Comparison of ENCODE assay signal across 10 cellular contexts in the genomic region with DNA sequence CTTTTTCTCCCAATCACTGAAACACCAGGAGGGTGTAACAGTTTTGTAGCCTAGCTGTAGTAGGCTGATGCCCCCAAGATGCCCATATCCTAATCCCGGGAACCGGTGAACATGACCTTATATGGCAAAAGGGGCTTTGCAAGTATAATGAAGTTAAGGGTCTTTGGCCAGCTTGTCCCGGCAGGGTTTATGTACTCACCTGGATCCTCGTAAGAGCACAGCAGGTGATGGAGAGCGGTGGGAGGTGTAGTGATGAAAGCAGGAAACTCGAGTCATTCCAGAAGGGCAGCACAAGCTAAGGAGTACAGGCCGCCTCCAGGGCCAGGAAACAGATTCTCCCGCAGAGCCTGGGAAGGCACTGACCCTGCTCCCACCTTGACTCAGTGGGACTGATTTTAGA. TPM values are rescaled to one million over a fixed set of nuclear protein-coding genes. Genes with fewer than 3 reads are reported as not detected.
A peak's percentile ranks its signal among the peaks of the same experiment; 100 is the strongest.
DNase-seq lines count a peak whose midpoint lies in the region; ATAC-seq, FAIRE-seq and TF ChIP-seq lines count a peak whose summit lies in the region.
"Not testable (repeated sequence)": the region's sequence is repeated elsewhere in the genome, so short reads cannot be mapped to it uniquely, and the experiment has no call there.
"Had no signal": no experiment of that assay in that cellular context is flagged by ENCODE, and none has a peak within 500 bp of the region (broad histone marks: within the 10 kb centered on the region; RNA-seq: fewer than 3 reads in every experiment).

No MANE protein-coding gene starts in this region.

- H3K79me1 ChIP-seq in H1 (ENCODE audit: low read depth, low read length) = not testable (repeated sequence)

- not testable (repeated sequence) for H2BK120ac ChIP-seq in H1 (replicated peaks; ENCODE audit: low read depth, low read length)

- not testable (repeated sequence) for H3K4me1 ChIP-seq in CD4-positive, alpha-beta memory T cell (ENCODE audit: insufficient read depth, low read length)
- peaks cover 2 to 17% (median 9%) of the 10 kb centered on the region in 4 experiments for H3K4me1 ChIP-seq in H1 (replicated peaks in 1 of 4; ENCODE audit: control insufficient read depth in 3 of 4, insufficient read depth in 4 of 4, low read length in 3 of 4)

- POLR2A ChIA-PET in CD4-positive, alpha-beta memory T cell (lab: Charles Lee; ENCODE audit: partially characterized antibody) = not testable (repeated sequence)
- POLR2A ChIA-PET in WTC11 (lab: Charles Lee) (interaction anchor here (1.0 to 1.4 kb wide), 5 partner anchors 70 to 195 kb away, joined by 3 to 7 read pairs (median 6); a partner anchor contains a TSS), H1 (lab: Charles Lee; ENCODE audit: partially characterized antibody) (interaction anchor here (0.6 to 2.0 kb wide), 20 partner anchors 8 to 170 kb away, joined by 3 to 11 read pairs (median 3); a partner anchor contains a TSS)

- peak in 1 of 2 experiments; percentile 90; a peak in 1 of 3 replicates for TF ChIP-seq EP300 in H1 (IDR thresholded peaks at IDR 0.05; ENCODE audit: borderline replicate concordance in 1 of 2, low read depth in 2 of 2, low read length in 2 of 2)

- FAIRE-seq in H1 (lab: Jason Lieb, UNC) = peak; percentile 93

- 2% methylated on average over 8 of the region's 8 CpGs; no CpG with 5 or more reads in 1 of the 2 experiments for WGBS in H1 (ENCODE audit: extremely low coverage in 1 of 2, insufficient coverage in 1 of 2, insufficient read length in 1 of 2, insufficient replicate concordance in 2 of 2, low coverage in 1 of 2, low lambda C conversion rate in 2 of 2, missing lambda C conversion rate in 1 of 2), 2 experiments

- H3K23ac ChIP-seq in H1 (ENCODE audit: insufficient read length) = not testable (repeated sequence)

- not testable (repeated sequence) for H3K36me3 Mint-ChIP-seq in CD4-positive, alpha-beta memory T cell; WTC11; osteocyte (ENCODE audit: unreplicated experiment)

- not testable (repeated sequence) for H4K20me1 ChIP-seq in H1 (replicated peaks in 1 of 2; ENCODE audit: control insufficient read depth in 1 of 2, insufficient read depth in 2 of 2, low read length in 2 of 2)

- H3K18ac ChIP-seq in H1 (ENCODE audit: extremely low read depth, low read length) = not testable (repeated sequence)

- not testable (repeated sequence) for H3K14ac ChIP-seq in H1 (ENCODE audit: insufficient read length)

- not testable (repeated sequence) for H4K8ac ChIP-seq in H1 (ENCODE audit: extremely low read depth, insufficient read depth, low read length)

- H3K9me3 Mint-ChIP-seq in CD4-positive, alpha-beta memory T cell; WTC11; osteocyte (ENCODE audit: unreplicated experiment): not testable (repeated sequence)

- not testable (repeated sequence) for H3K79me2 ChIP-seq in H1 (ENCODE audit: control insufficient read depth in 1 of 2, insufficient read depth in 2 of 2, low read length in 2 of 2)

- peak; percentile 86 for ATAC-seq in WTC11

- CTCF ChIA-PET in CD4-positive, alpha-beta memory T cell (lab: Charles Lee; ENCODE audit: partially characterized antibody) = interaction anchor here (0.8 kb wide), 1 partner anchor 14 kb away, joined by 3 read pairs; no protein-coding TSS in a partner anchor
- CTCF ChIA-PET in WTC11 (lab: Charles Lee) (interaction anchor here (0.5 to 2.6 kb wide), 9 partner anchors 9 to 154 kb away, joined by 3 to 10 read pairs (median 4); no protein-coding TSS in a partner anchor), H1 (lab: Charles Lee; ENCODE audit: partially characterized antibody) (interaction anchor here (0.7 to 1.9 kb wide), 5 partner anchors 10 to 147 kb away, joined by 3 to 4 read pairs (median 4); no protein-coding TSS in a partner anchor)

- not testable (repeated sequence) for H3K27me3 ChIP-seq in CD4-positive, alpha-beta memory T cell (ENCODE audit: insufficient read depth, low read length); H7 (ENCODE audit: control insufficient read depth, insufficient read depth, low read length); H1 (replicated peaks in 1 of 4; ENCODE audit: control insufficient read depth in 3 of 4, extremely low read depth in 1 of 4, insufficient read depth in 3 of 4, low read length in 3 of 4)

- TF ChIP-seq CTCF in WTC11 (IDR thresholded peaks at IDR 0.05); H1 (IDR thresholded peaks at IDR 0.05; ENCODE audit: control extremely low read depth in 1 of 3, insufficient read depth in 1 of 3, low read depth in 1 of 3, low read length in 3 of 3); osteocyte (IDR thresholded peaks at IDR 0.05): not testable (repeated sequence)

- not testable (repeated sequence) for H2BK20ac ChIP-seq in H1 (ENCODE audit: low read length)

- H3K23me2 ChIP-seq in H1 (ENCODE audit: low read depth, low read length) = not testable (repeated sequence)

- H2AFZ ChIP-seq in H1 (ENCODE audit: low read length) = not testable (repeated sequence)

- peak; percentile 77 to 86 for TF ChIP-seq POLR2A in H1 (IDR thresholded peaks at IDR 0.05; ENCODE audit: control extremely low read depth in 1 of 2, low read depth in 2 of 2, low read length in 2 of 2)

- H4K5ac ChIP-seq in H1 (ENCODE audit: insufficient read length, low read depth, low read length) = peak overlapping the region; percentile 39

- H2AK5ac ChIP-seq in H1 (ENCODE audit: low read depth, low read length) = not testable (repeated sequence)

- H3K56ac ChIP-seq in H1 (replicated peaks; ENCODE audit: insufficient read length, low read depth, low read length) = not testable (repeated sequence)

- peak overlapping the region in 3 of 4 experiments; percentile 43 to 67 (median 66); a peak in 4 of 7 replicates for H3K9ac ChIP-seq in H1 (replicated peaks in 1 of 4; ENCODE audit: extremely low read depth in 1 of 4, low read depth in 3 of 4, low read length in 3 of 4)

- H2BK15ac ChIP-seq in H1 (ENCODE audit: low read length) = not testable (repeated sequence)

- H2BK5ac ChIP-seq in H1 (ENCODE audit: low read depth, low read length) = peak overlapping the region; percentile 85

- H3K4me3 ChIP-seq in CD4-positive, alpha-beta memory T cell (ENCODE audit: low read length in 2 of 2); H7 (ENCODE audit: insufficient read depth, low read depth, low read length): not testable (repeated sequence)
- peak overlapping the region in 1 of 4 experiments; percentile 41; a peak in 3 of 8 replicates for H3K4me3 ChIP-seq in H1 (ENCODE audit: extremely low read depth in 1 of 4, insufficient read depth in 2 of 4, low read depth in 3 of 4, low read length in 4 of 4)

- not testable (repeated sequence) for H3K9me3 ChIP-seq in CD4-positive, alpha-beta memory T cell (ENCODE audit: control insufficient read depth in 1 of 2, low read length in 2 of 2); H1 (ENCODE audit: insufficient read depth in 2 of 2, low read depth in 1 of 2, low read length in 1 of 2)

- not testable (repeated sequence) for DNase-seq in CD4-positive, alpha-beta memory T cell; osteocyte (ENCODE audit: extremely low spot score, unreplicated experiment)
- DNase-seq in H7 = peak; percentile 72
- peak; percentile 93 for DNase-seq in NCI-H146 treated with DMSO at 0.1 percent for 48 hours (lab: John Stamatoyannopoulos, UW; ENCODE audit: unreplicated experiment)
- peak; percentile 69 for DNase-seq in NCI-H510A (lab: John Stamatoyannopoulos, UW)
- DNase-seq in WTC11 (ENCODE audit: low spot score) = peak; percentile 73
- peak; percentile 78 to 89 for DNase-seq in H1 (ENCODE audit: low read depth in 1 of 2, low spot score in 2 of 2)
- peak; percentile 34 for DNase-seq in iPS-NIHi11 (ENCODE audit: low spot score)

- H3K27ac Mint-ChIP-seq in CD4-positive, alpha-beta memory T cell = peak overlapping the region in 4 of 7 donors; percentile 9 to 70 (median 50)
- H3K27ac Mint-ChIP-seq in WTC11 = peak overlapping the region; percentile 100
- not testable (repeated sequence) for H3K27ac Mint-ChIP-seq in osteocyte (ENCODE audit: unreplicated experiment)

- H3K4me2 ChIP-seq in H1 (ENCODE audit: insufficient read depth in 1 of 2, low read depth in 2 of 2, low read length in 2 of 2) = peak overlapping the region; percentile 45 to 72

- H3K4ac ChIP-seq in H1 (replicated peaks; ENCODE audit: insufficient read length, low read depth, low read length) = not testable (repeated sequence)

- not testable (repeated sequence) for H4K91ac ChIP-seq in H1 (replicated peaks; ENCODE audit: insufficient read length, low read length)

- not testable (repeated sequence) for H3K4me1 Mint-ChIP-seq in CD4-positive, alpha-beta memory T cell; osteocyte (ENCODE audit: unreplicated experiment)
- H3K4me1 Mint-ChIP-seq in WTC11 = peaks cover 35% of the 10 kb centered on the region

- not testable (repeated sequence) for H3K27me3 Mint-ChIP-seq in CD4-positive, alpha-beta memory T cell; WTC11 (ENCODE audit: low read depth); osteocyte (ENCODE audit: unreplicated experiment)

- H3K36me3 ChIP-seq in CD4-positive, alpha-beta memory T cell (ENCODE audit: insufficient read depth, low read length); H7 (replicated peaks; ENCODE audit: control insufficient read depth, insufficient read depth, low read length); H1 (ENCODE audit: control insufficient read depth in 2 of 4, insufficient read depth in 4 of 4, low read length in 3 of 4): not testable (repeated sequence)

- intact Hi-C loops in CD4-positive, alpha-beta memory T cell (cut with micrococcal nuclease) = not testable (repeated sequence)

- not testable (repeated sequence) for TF ChIP-seq RAD21 in H1 (IDR thresholded peaks at IDR 0.05 in 1 of 2, conservative IDR thresholded peaks at IDR 0.05 in 1 of 2; ENCODE audit: low read depth in 2 of 2, low read length in 2 of 2)

- H3K27ac ChIP-seq in CD4-positive, alpha-beta memory T cell (ENCODE audit: low read depth, low read length) = not testable (repeated sequence)
- peak overlapping the region; percentile 98 for H3K27ac ChIP-seq in H1 (ENCODE audit: low read depth, low read length)

- peak overlapping the region in 3 of 8 donors; percentile 24 to 64 (median 58) for H3K4me3 Mint-ChIP-seq in CD4-positive, alpha-beta memory T cell
- H3K4me3 Mint-ChIP-seq in WTC11 (peak overlapping the region; percentile 43), osteocyte (ENCODE audit: unreplicated experiment) (peak overlapping the region; percentile 6)

- H2BK12ac ChIP-seq in H1 (ENCODE audit: low read depth, low read length) = 0 out of 2 replicates have a peak overlapping the region, but pooled peaks have one; percentile 4

RNA-seq across cellular contexts. Expression of a gene that starts 37.9 kb away (rescaled TPM):
- total RNA-seq in CD4-positive, alpha-beta memory T cell = not detected
- polyA plus RNA-seq in CD4-positive, alpha-beta memory T cell = not detected
- 7.0 and 7.6 TPM in 2 replicates for total RNA-seq in H7 (2014; rRNA removed; shearing (Covaris generic))
- total RNA-seq in WTC11 (2021) (17.7 to 24.6 TPM (median 20.7 TPM) in 3 replicates), osteocyte (0.46 and 0.71 TPM in 2 replicates)
- total RNA-seq in H1 (2021; fragmentation: NEBNext Ultra II Directional; extraction: Animal tissue kit (Norgen Biotek cat#: 25700)) = 16.0 and 17.4 TPM in 2 replicates
- polyA plus RNA-seq in H1 (2011; rRNA removed) = 10.4 and 18.4 TPM in 2 replicates
- polyA plus RNA-seq in H1 (2011; cell fraction: cytosol; rRNA removed) = 12.8 TPM
- 19.3 TPM for polyA plus RNA-seq in H1 (2011; cell fraction: nucleus; rRNA removed)
- polyA plus RNA-seq in H1 (2012, experiment 1 of 2) = 12.4 to 19.0 TPM (median 18.1 TPM) in 4 replicates
- 15.2 TPM for polyA plus RNA-seq in H1 (2012, experiment 2 of 2)
- polyA plus RNA-seq in H1 (2013, experiment 1 of 2) = 10.6 TPM
- polyA plus RNA-seq in H1 (2013, experiment 2 of 2) = 8.8 TPM
- polyA minus RNA-seq in H1 (2011; rRNA and poly(A)+ RNA removed) = 6.3 and 10.2 TPM in 2 replicates
- 12.8 TPM for polyA minus RNA-seq in H1 (2011; cell fraction: cytosol; rRNA and poly(A)+ RNA removed)
- polyA minus RNA-seq in H1 (2011; cell fraction: nucleus; rRNA and poly(A)+ RNA removed) = 12.0 TPM
- total RNA-seq: activated CD4-positive, alpha-beta memory T cell treated with anti-CD3 and anti-CD28 coated beads for 36 hours; activated naive CD4-positive, alpha-beta T cell treated with anti-CD3 and anti-CD28 coated beads, Interleukin-2, amount 50 U/mL, for 72 hours had no signal
